ENCODE assay signal across 8 cellular contexts in the genomic region with DNA sequence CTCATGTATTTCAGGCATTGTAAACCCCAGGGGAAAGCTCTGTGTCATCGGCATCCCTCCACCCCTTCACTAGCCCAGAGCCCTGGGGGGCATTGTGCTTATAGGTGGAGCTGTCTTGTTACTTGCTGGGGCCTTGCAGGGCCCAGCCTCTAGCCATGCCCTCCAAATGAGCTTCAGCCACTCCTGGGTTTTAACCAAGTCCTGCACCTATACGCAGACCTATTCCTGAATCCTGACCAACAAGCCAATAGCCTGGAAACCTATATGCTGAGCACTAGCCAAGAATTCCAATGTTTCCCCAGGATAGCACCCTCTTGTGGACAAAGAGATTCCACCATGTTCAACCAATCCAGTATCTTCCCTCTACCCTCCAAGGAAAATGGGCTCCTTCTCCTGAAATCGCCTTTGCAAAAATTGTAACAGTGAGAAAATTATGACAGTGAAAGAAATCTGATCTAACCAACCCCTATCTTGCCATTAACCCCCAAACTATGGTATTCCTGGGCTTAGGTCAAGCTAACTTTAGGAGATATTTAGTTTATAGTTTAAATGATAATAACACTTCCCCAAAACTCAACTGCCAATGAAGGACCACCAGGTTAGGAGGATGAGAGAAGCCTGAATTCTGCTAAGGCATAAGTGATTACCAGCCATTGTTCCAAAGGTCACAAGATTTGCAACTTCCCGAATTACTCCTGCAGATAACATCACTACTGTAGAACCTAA. TPM values are rescaled to one million over a fixed set of nuclear protein-coding genes. Genes with fewer than 3 reads are reported as not detected.
A peak's percentile ranks its signal among the peaks of the same experiment; 100 is the strongest.
DNase-seq lines count a peak whose midpoint lies in the region; ATAC-seq, FAIRE-seq and TF ChIP-seq lines count a peak whose summit lies in the region.

No MANE protein-coding gene starts in this region.

- H3K18ac ChIP-seq in neuronal stem cell (ENCODE audit: low read length) = no peak overlapping the region

- no peak overlapping the region for H3K4ac ChIP-seq in neuronal stem cell (ENCODE audit: low read length)

- no peak overlapping the region for H4K91ac ChIP-seq in neuronal stem cell (ENCODE audit: low read depth, low read length, poor library complexity)

- no peak overlapping the region for H2BK12ac ChIP-seq in neuronal stem cell (ENCODE audit: low read length)

- no peak overlapping the region for H2AFZ ChIP-seq in neuronal stem cell (ENCODE audit: low read length)

- H2BK5ac ChIP-seq in neuronal stem cell (ENCODE audit: low read length) = no peak overlapping the region

- TF ChIP-seq CTCF in bronchial epithelial cell (IDR thresholded peaks at IDR 0.05; ENCODE audit: insufficient read depth, low read length, severe bottlenecking) = peak; percentile 75

- H3K9ac ChIP-seq in neuronal stem cell (ENCODE audit: low read depth, low read length, poor library complexity) = no peak overlapping the region

- no peak overlapping the region for H3K23ac ChIP-seq in neuronal stem cell (ENCODE audit: low read depth, low read length, poor library complexity)

- DNase-seq in NCI-H1417 (lab: John Stamatoyannopoulos, UW) (peak in 2 of 3 experiments; percentile 41), NCI-H1417 treated with DMSO at 0.1 percent for 48 hours (lab: John Stamatoyannopoulos, UW) (no peak), NCI-H1694 treated with DMSO at 0.1 percent for 48 hours (lab: John Stamatoyannopoulos, UW) (peak; percentile 80), bronchial epithelial cell (ENCODE audit: low read depth) (peak; percentile 46), neuronal stem cell (ENCODE audit: low spot score) (peak; percentile 26)

- H3K14ac ChIP-seq in neuronal stem cell (ENCODE audit: low read length) = no peak overlapping the region

- H3K4me1 ChIP-seq in neuronal stem cell (ENCODE audit: control insufficient read depth in 2 of 2, insufficient read depth in 1 of 2, low read depth in 1 of 2, low read length in 2 of 2) = peaks cover 2 to 3% of the 10 kb centered on the region in 2 donors

- no peaks in the 10 kb centered on the region for H3K79me1 ChIP-seq in neuronal stem cell (ENCODE audit: low read depth, low read length)

- FAIRE-seq in bronchial epithelial cell (lab: Jason Lieb, UNC) = no peak

- no CpG with 5 or more reads among the region's 4 CpGs for WGBS in neuronal stem cell (ENCODE audit: extremely low coverage in 2 of 2, insufficient read length in 2 of 2, insufficient replicate concordance in 1 of 2), 2 donors

- no peak overlapping the region for H3K4me3 ChIP-seq in bronchial epithelial cell (ENCODE audit: low read depth, low read length)
- H3K4me3 ChIP-seq in neuronal stem cell (ENCODE audit: low read length in 2 of 2) = no peak overlapping the region

- H3K9me3 ChIP-seq in neuronal stem cell (replicated peaks in 1 of 2; ENCODE audit: control insufficient read depth in 2 of 2, insufficient read depth in 1 of 2, low read depth in 1 of 2, low read length in 2 of 2) = peaks cover 0 to 15% of the 10 kb centered on the region in 2 donors

- no peak for ATAC-seq in HG02981 (IDR thresholded peaks at IDR 0.05; ENCODE audit: unreplicated experiment)
- ATAC-seq in HG03039 (IDR thresholded peaks at IDR 0.05; ENCODE audit: unreplicated experiment) = no peak
- ATAC-seq in GM18909 (IDR thresholded peaks at IDR 0.05; ENCODE audit: poor library complexity, unreplicated experiment) = no peak

- H2BK15ac ChIP-seq in neuronal stem cell (ENCODE audit: low read length) = no peak overlapping the region

- H4K8ac ChIP-seq in neuronal stem cell (ENCODE audit: low read depth, low read length) = no peak overlapping the region

- H2AK5ac ChIP-seq in neuronal stem cell (ENCODE audit: low read depth, low read length) = no peak overlapping the region

- no peak overlapping the region for H2BK120ac ChIP-seq in neuronal stem cell (ENCODE audit: low read depth, low read length)

- no peaks in the 10 kb centered on the region for H3K27me3 ChIP-seq in bronchial epithelial cell (ENCODE audit: control insufficient read depth, insufficient read depth, low read length)
- peaks cover 0 to 2% (median 0%) of the 10 kb centered on the region in 3 experiments for H3K27me3 ChIP-seq in neuronal stem cell (ENCODE audit: control insufficient read depth in 3 of 3, insufficient read depth in 3 of 3, low read depth in 1 of 3, low read length in 3 of 3)

- no peaks in the 10 kb centered on the region for H3K36me3 ChIP-seq in bronchial epithelial cell (ENCODE audit: control insufficient read depth, insufficient read depth, low read length)
- H3K36me3 ChIP-seq in neuronal stem cell (replicated peaks in 1 of 2; ENCODE audit: control insufficient read depth in 2 of 2, insufficient read depth in 2 of 2, low read length in 2 of 2) = no peaks in the 10 kb centered on the region

- no peak overlapping the region for H3K4me2 ChIP-seq in neuronal stem cell (ENCODE audit: insufficient read depth, low read length, poor library complexity, severe bottlenecking)

- H3K27ac ChIP-seq in neuronal stem cell (replicated peaks; ENCODE audit: low read length) = no peak overlapping the region

RNA-seq across cellular contexts. Expression of a gene that starts 55.5 kb away (rescaled TPM):
- total RNA-seq in bronchial epithelial cell = 2.9 and 7.2 TPM in 2 replicates
- 27.7 TPM for polyA plus RNA-seq in neuronal stem cell (2013, experiment 1 of 2)
- 26.3 TPM for polyA plus RNA-seq in neuronal stem cell (2013, experiment 2 of 2)
